In genomic region chr3:61562042-61562809, GRCh38 we compare ENCODE assay signal across 1 cellular context.
TF ChIP-seq lines count a peak whose summit lies in the region.

No MANE protein-coding gene starts in this region.

TF ChIP-seq in GM23338, 12 proteins besides CTCF, POLR2A, EP300 and RAD21 (continued from another document):
- TF ChIP-seq ZNF462 (CRISPR knock-in tag; IDR thresholded peaks at IDR 0.05) (no peak), EZH2 (IDR thresholded peaks at IDR 0.05; ENCODE audit: low read depth, unreplicated experiment) (no peak)
